ENCODE assay signal across 10 cellular contexts in genomic region chr1:33364578-33364945, GRCh38. TPM values are rescaled to one million over a fixed set of nuclear protein-coding genes. Genes with fewer than 3 reads are reported as not detected.
DNase-seq lines count a peak whose midpoint lies in the region; ATAC-seq and TF ChIP-seq lines count a peak whose summit lies in the region.
"Had no signal": no experiment of that assay in that cellular context is flagged by ENCODE, and none has a peak within 500 bp of the region (broad histone marks: within the 10 kb centered on the region; RNA-seq: fewer than 3 reads in every experiment).

No MANE protein-coding gene starts in this region.

- WGBS in tibial nerve, 2 donors, result 29 to 56% methylated on average over 2 of the region's 2 CpGs

- H3K4me1 ChIP-seq in muscle layer of duodenum (ENCODE audit: control insufficient read depth in 1 of 2, insufficient read depth in 2 of 2, low read length in 2 of 2) (peaks cover 15 to 55% of the 10 kb centered on the region in 2 donors), tibial nerve (peaks cover 0 to 71% (median 44%) of the 10 kb centered on the region in 4 donors), foreskin keratinocyte (peaks cover 10% of the 10 kb centered on the region)
- no peaks in the 10 kb centered on the region for H3K4me1 ChIP-seq in CD8-positive, alpha-beta memory T cell (ENCODE audit: insufficient read depth, low read length)

- no peak overlapping the region for H3K4me3 Mint-ChIP-seq in T-helper 1 cell treated with Interleukin-12 subunit alpha and Interleukin-12 subunit beta and Interleukin-4 antibody, amounts not matched to agents 30 μg/mL and 1 μg/mL, for 36 hours
- peak overlapping the region; percentile 65 to 82 (median 73) for H3K4me3 Mint-ChIP-seq in brain
- no peak overlapping the region for H3K4me3 Mint-ChIP-seq in CD8-positive, alpha-beta memory T cell
- H3K4me3 Mint-ChIP-seq: activated CD8-positive, alpha-beta T cell treated with anti-CD3 and anti-CD28 coated beads for 36 hours had no signal

- H3K9me3 ChIP-seq in muscle layer of duodenum (ENCODE audit: control insufficient read depth in 1 of 2, low read length in 2 of 2) (no peaks in the 10 kb centered on the region), tibial nerve (no peaks in the 10 kb centered on the region)
- H3K9me3 ChIP-seq in CD8-positive, alpha-beta memory T cell (ENCODE audit: low read length), result no peaks in the 10 kb centered on the region

- ATAC-seq in GM21529 (IDR thresholded peaks at IDR 0.05; ENCODE audit: unreplicated experiment), result no peak
- no peak for ATAC-seq in foreskin keratinocyte
- ATAC-seq: activated CD8-positive, alpha-beta T cell treated with anti-CD3 and anti-CD28 coated beads for 36 hours had no signal

- H3K27me3 ChIP-seq in muscle layer of duodenum (ENCODE audit: low read depth, low read length), result no peaks in the 10 kb centered on the region
- no peaks in the 10 kb centered on the region for H3K27me3 ChIP-seq in tibial nerve
- H3K27me3 ChIP-seq in foreskin keratinocyte, result no peaks in the 10 kb centered on the region
- H3K27me3 ChIP-seq in CD8-positive, alpha-beta memory T cell (ENCODE audit: insufficient read depth, low read length, poor library complexity, severe bottlenecking), result no peaks in the 10 kb centered on the region

- POLR2A ChIA-PET in CD8-positive, alpha-beta memory T cell (lab: Charles Lee), result no interaction called here

- H3K9me3 Mint-ChIP-seq in T-helper 1 cell treated with Interleukin-12 subunit alpha and Interleukin-12 subunit beta and Interleukin-4 antibody, amounts not matched to agents 30 μg/mL and 1 μg/mL, for 36 hours, result no peaks in the 10 kb centered on the region
- peaks cover 0 to 4% (median 0%) of the 10 kb centered on the region in 5 experiments for H3K9me3 Mint-ChIP-seq in brain
- no peaks in the 10 kb centered on the region for H3K9me3 Mint-ChIP-seq in CD8-positive, alpha-beta memory T cell
- H3K9me3 Mint-ChIP-seq: activated CD8-positive, alpha-beta T cell treated with anti-CD3 and anti-CD28 coated beads for 36 hours had no signal

- DNase-seq in T-helper 1 cell, result no peak
- no peak for DNase-seq in tibial nerve (ENCODE audit: low spot score in 2 of 2)
- DNase-seq in foreskin keratinocyte, result no peak
- no peak for DNase-seq in CD8-positive, alpha-beta memory T cell
- DNase-seq: activated CD8-positive, alpha-beta T cell treated with anti-CD3 and anti-CD28 coated beads for 36 hours had no signal

- TF ChIP-seq POLR2A in tibial nerve (IDR thresholded peaks at IDR 0.05), result no peak

- H3K27ac Mint-ChIP-seq in T-helper 1 cell treated with Interleukin-12 subunit alpha and Interleukin-12 subunit beta and Interleukin-4 antibody, amounts not matched to agents 30 μg/mL and 1 μg/mL, for 36 hours, result peak overlapping the region; percentile 2
- H3K27ac Mint-ChIP-seq in brain, result peak overlapping the region; percentile 96 to 100 (median 98)
- peak overlapping the region in 1 of 8 donors; percentile 52 for H3K27ac Mint-ChIP-seq in CD8-positive, alpha-beta memory T cell
- H3K27ac Mint-ChIP-seq: activated CD8-positive, alpha-beta T cell treated with anti-CD3 and anti-CD28 coated beads for 36 hours had no signal

- TF ChIP-seq CTCF in brain (conservative IDR thresholded peaks at IDR 0.05), result peak in 1 of 2 experiments; percentile 4
- peak in 1 of 5 experiments; percentile 3 for TF ChIP-seq CTCF in tibial nerve (IDR thresholded peaks at IDR 0.05)
- TF ChIP-seq CTCF in foreskin keratinocyte (conservative IDR thresholded peaks at IDR 0.05), result no peak

- peaks cover 4% of the 10 kb centered on the region for H3K27me3 Mint-ChIP-seq in T-helper 1 cell treated with Interleukin-12 subunit alpha and Interleukin-12 subunit beta and Interleukin-4 antibody, amounts not matched to agents 30 μg/mL and 1 μg/mL, for 36 hours (ENCODE audit: low read depth)
- H3K27me3 Mint-ChIP-seq in brain, result peaks cover 3% of the 10 kb centered on the region
- peaks cover 5 to 10% of the 10 kb centered on the region in 2 donors for H3K27me3 Mint-ChIP-seq in CD8-positive, alpha-beta memory T cell
- H3K27me3 Mint-ChIP-seq: activated CD8-positive, alpha-beta T cell treated with anti-CD3 and anti-CD28 coated beads for 36 hours had no signal

- H3K36me3 Mint-ChIP-seq in T-helper 1 cell treated with Interleukin-12 subunit alpha and Interleukin-12 subunit beta and Interleukin-4 antibody, amounts not matched to agents 30 μg/mL and 1 μg/mL, for 36 hours (ENCODE audit: low read depth), result no peaks in the 10 kb centered on the region
- H3K36me3 Mint-ChIP-seq in brain, result peaks cover 8% of the 10 kb centered on the region
- H3K36me3 Mint-ChIP-seq in CD8-positive, alpha-beta memory T cell, result no peaks in the 10 kb centered on the region

- H3K4me3 ChIP-seq in muscle layer of duodenum (ENCODE audit: low read depth in 1 of 2, low read length in 2 of 2), result no peak overlapping the region
- no peak overlapping the region for H3K4me3 ChIP-seq in tibial nerve
- no peak overlapping the region for H3K4me3 ChIP-seq in CD8-positive, alpha-beta memory T cell (ENCODE audit: low read length)

- no peaks in the 10 kb centered on the region for H3K36me3 ChIP-seq in muscle layer of duodenum (ENCODE audit: control insufficient read depth in 1 of 2, insufficient read depth in 2 of 2, low read length in 2 of 2)
- H3K36me3 ChIP-seq in tibial nerve, result peaks cover 0 to 9% (median 0%) of the 10 kb centered on the region in 3 donors
- H3K36me3 ChIP-seq in CD8-positive, alpha-beta memory T cell (ENCODE audit: insufficient read depth, low read length), result no peaks in the 10 kb centered on the region

- CTCF ChIA-PET in CD8-positive, alpha-beta memory T cell (lab: Charles Lee), result interaction anchor here (1.4 to 1.7 kb wide), 2 partner anchors 66 to 69 kb away, joined by 3 to 6 read pairs; no protein-coding TSS in a partner anchor

- peak overlapping the region; percentile 58 for H3K27ac ChIP-seq in muscle layer of duodenum (ENCODE audit: low read length)
- H3K27ac ChIP-seq in tibial nerve, result peak overlapping the region; percentile 61 to 89 (median 78)
- no peak overlapping the region for H3K27ac ChIP-seq in foreskin keratinocyte
- H3K27ac ChIP-seq in CD8-positive, alpha-beta memory T cell (ENCODE audit: low read depth, low read length), result no peak overlapping the region

- no peak for TF ChIP-seq EP300 in tibial nerve (IDR thresholded peaks at IDR 0.05)

- peaks cover 8% of the 10 kb centered on the region for H3K4me1 Mint-ChIP-seq in T-helper 1 cell treated with Interleukin-12 subunit alpha and Interleukin-12 subunit beta and Interleukin-4 antibody, amounts not matched to agents 30 μg/mL and 1 μg/mL, for 36 hours (ENCODE audit: low read depth)
- H3K4me1 Mint-ChIP-seq in brain, result peaks cover 77% of the 10 kb centered on the region
- H3K4me1 Mint-ChIP-seq in CD8-positive, alpha-beta memory T cell, result peaks cover 0 to 3% (median 1%) of the 10 kb centered on the region in 3 donors

RNA-seq across cellular contexts. Expression of gene A3GALT2, which starts 43.7 kb away (rescaled TPM):
- polyA plus RNA-seq in brain (ENCODE audit: insufficient read depth, low read depth, low replicate concordance) (not detected), foreskin keratinocyte (not detected in 2 replicates)
- total RNA-seq in tibial nerve (under 1 TPM in 2 of 4 donors, not detected in 2; 0.42 to 0.66 TPM), foreskin keratinocyte (not detected in 2 replicates)
- total RNA-seq in CD8-positive, alpha-beta memory T cell, result not detected
- not detected for polyA plus RNA-seq in CD8-positive, alpha-beta memory T cell
- total RNA-seq: activated CD8-positive, alpha-beta T cell treated with anti-CD3 and anti-CD28 coated beads for 36 hours; mononuclear cell had no signal

Comparison
In these comparisons a context has a peak if more than half of its experiments do, and no peak if none do; other contexts are left out.
1. H3K4me3 Mint-ChIP-seq: peak in brain (5 of 5); none in T-helper 1 cell treated with Interleukin-12 subunit alpha and Interleukin-12 subunit beta and Interleukin-4 antibody, amounts not matched to agents 30 μg/mL and 1 μg/mL, for 36 hours (single experiment) and CD8-positive, alpha-beta memory T cell (0 of 7).
2. H3K27ac ChIP-seq: peak in muscle layer of duodenum (single experiment) and tibial nerve (4 of 4); none in foreskin keratinocyte (single experiment) and CD8-positive, alpha-beta memory T cell (single experiment).